ENCODE assay signal across 18 cellular contexts in genomic region chr5:10576790-10577189, GRCh38. TPM values are rescaled to one million over a fixed set of nuclear protein-coding genes. Genes with fewer than 3 reads are reported as not detected.
DNase-seq lines count a peak whose midpoint lies in the region; ATAC-seq, FAIRE-seq and TF ChIP-seq lines count a peak whose summit lies in the region.
"Had no signal": no experiment of that assay in that cellular context is flagged by ENCODE, and none has a peak within 500 bp of the region (broad histone marks: within the 10 kb centered on the region; RNA-seq: fewer than 3 reads in every experiment).

No MANE protein-coding gene starts in this region.

- H3K36me3 ChIP-seq in cardiac muscle cell: no peaks in the 10 kb centered on the region
- no peaks in the 10 kb centered on the region for H3K36me3 ChIP-seq in HEK293 (ENCODE audit: control insufficient read depth in 2 of 2, insufficient read depth in 1 of 2, low read length in 2 of 2)
- no peaks in the 10 kb centered on the region for H3K36me3 ChIP-seq in K562 (ENCODE audit: control insufficient read depth, insufficient read depth, low read length)
- no peaks in the 10 kb centered on the region for H3K36me3 ChIP-seq in colonic mucosa

- CTCF ChIA-PET in HEK293 (lab: Yijun Ruan, JAX) (interaction anchor here (1.0 to 1.7 kb wide), 4 partner anchors 10 to 98 kb away, joined by 3 to 7 read pairs (median 5); no protein-coding TSS in a partner anchor), K562 (lab: Yijun Ruan, JAX; ENCODE audit: low intra/inter-chr PET ratio) (interaction anchor here (0.7 kb wide), 1 partner anchor 51 kb away, joined by 3 read pairs; no protein-coding TSS in a partner anchor)

- H3K36me3 Mint-ChIP-seq in stimulated activated memory B cell treated with anti-CD40 and anti-IgM and Interleukin-4, amounts not matched to agents 10 μg/mL and 1 μg/mL and 100 μg/mL, for 72 hours: peaks cover 46% of the 10 kb centered on the region

- no peak overlapping the region for H2AFZ ChIP-seq in K562 (ENCODE audit: low read depth, low read length)

- WGBS in right cardiac atrium: 82% methylated on average over 7 of the region's 7 CpGs
- WGBS in K562 (ENCODE audit: insufficient coverage, low coverage, missing lambda C conversion rate): 89% methylated on average over 6 of the region's 7 CpGs

- in situ Hi-C loops in K562 (cut with MboI): no loop called here

- no peak for FAIRE-seq in K562 (lab: Jason Lieb, UNC)
- FAIRE-seq: kidney had no signal

- no peaks in the 10 kb centered on the region for H3K9me3 Mint-ChIP-seq in stimulated activated memory B cell treated with anti-CD40 and anti-IgM and Interleukin-4, amounts not matched to agents 10 μg/mL and 1 μg/mL and 100 μg/mL, for 72 hours
- H3K9me3 Mint-ChIP-seq: activated T-helper 2 cell treated with anti-CD3 and anti-CD28 coated beads, Interferon-gamma antibody, Interleukin-2, Interleukin-4, amounts not matched to agents 10 μg/mL and 5 μg/mL and 100 μg/mL, durations not matched to agents 14 hours and 24 hours and 36 hours had no signal

- H3K9me3 ChIP-seq in cardiac muscle cell (ENCODE audit: low read depth): no peaks in the 10 kb centered on the region
- no peaks in the 10 kb centered on the region for H3K9me3 ChIP-seq in right cardiac atrium (ENCODE audit: control insufficient read depth, low read length)
- no peaks in the 10 kb centered on the region for H3K9me3 ChIP-seq in HEK293 (ENCODE audit: control insufficient read depth, insufficient read depth, low read depth, low read length)
- H3K9me3 ChIP-seq in K562 (replicated peaks; ENCODE audit: control insufficient read depth, insufficient read depth, low read depth, low read length): no peaks in the 10 kb centered on the region
- no peaks in the 10 kb centered on the region for H3K9me3 ChIP-seq in colonic mucosa
- H3K9me3 ChIP-seq: body of pancreas had no signal

- H3K27me3 ChIP-seq in cardiac muscle cell (no peaks in the 10 kb centered on the region), right cardiac atrium (ENCODE audit: control insufficient read depth, insufficient read depth) (no peaks in the 10 kb centered on the region), K562 (ENCODE audit: control insufficient read depth in 2 of 2, insufficient read depth in 2 of 2, low read length in 2 of 2) (no peaks in the 10 kb centered on the region), colonic mucosa (no peaks in the 10 kb centered on the region)
- H3K27me3 ChIP-seq: body of pancreas had no signal

- DNase-seq in cardiac muscle cell (ENCODE audit: low read depth in 1 of 2, low spot score in 1 of 2) (no peak), right cardiac atrium (no peak), K562 (ENCODE audit: extremely low read depth in 1 of 4, low spot score in 3 of 4) (no peak), colonic mucosa (no peak)
- DNase-seq: ACHN, body of pancreas, HCEC 1CT, kidney, mammary epithelial cell, NCI-H1694 treated with DMSO at 0.1 percent for 48 hours had no signal

- TF ChIP-seq RAD21 in K562 (CRISPR knock-in tag; conservative IDR thresholded peaks at IDR 0.05 in 1 of 2, IDR thresholded peaks at IDR 0.05 in 1 of 2): no peak

- TF ChIP-seq EP300 in K562 (IDR thresholded peaks at IDR 0.05; ENCODE audit: low read length): no peak

- no peaks in the 10 kb centered on the region for H3K9me1 ChIP-seq in K562 (ENCODE audit: control insufficient read depth, insufficient read depth, low read length)

- H3K4me3 Mint-ChIP-seq in stimulated activated memory B cell treated with anti-CD40 and anti-IgM and Interleukin-4, amounts not matched to agents 10 μg/mL and 1 μg/mL and 100 μg/mL, for 72 hours: peak overlapping the region; percentile 41

- ATAC-seq in right cardiac atrium (no peak), K562 (no peak), HG03521 (IDR thresholded peaks at IDR 0.05; ENCODE audit: unreplicated experiment) (no peak), HG03378 (IDR thresholded peaks at IDR 0.05; ENCODE audit: unreplicated experiment) (no peak)
- ATAC-seq in stimulated activated memory B cell treated with anti-CD40 and anti-IgM and Interleukin-4, amounts not matched to agents 10 μg/mL and 1 μg/mL and 100 μg/mL, for 72 hours: no peak

- H3K27me3 Mint-ChIP-seq in stimulated activated memory B cell treated with anti-CD40 and anti-IgM and Interleukin-4, amounts not matched to agents 10 μg/mL and 1 μg/mL and 100 μg/mL, for 72 hours: no peaks in the 10 kb centered on the region

- H3K4me3 ChIP-seq in cardiac muscle cell (no peak overlapping the region), right cardiac atrium (ENCODE audit: low read length) (no peak overlapping the region), HEK293 (ENCODE audit: low read depth, low read length) (no peak overlapping the region), K562 (no peak overlapping the region), colonic mucosa (no peak overlapping the region)
- H3K4me3 ChIP-seq: body of pancreas had no signal

- H3K79me2 ChIP-seq in K562 (ENCODE audit: control insufficient read depth, insufficient read depth, low read length): no peaks in the 10 kb centered on the region

- no peak for TF ChIP-seq POLR2A in K562 (conservative IDR thresholded peaks at IDR 0.05)

- H3K27ac Mint-ChIP-seq in stimulated activated memory B cell treated with anti-CD40 and anti-IgM and Interleukin-4, amounts not matched to agents 10 μg/mL and 1 μg/mL and 100 μg/mL, for 72 hours: peak overlapping the region; percentile 72
- H3K27ac Mint-ChIP-seq: activated T-helper 2 cell treated with anti-CD3 and anti-CD28 coated beads, Interferon-gamma antibody, Interleukin-2, Interleukin-4, amounts not matched to agents 10 μg/mL and 5 μg/mL and 100 μg/mL, durations not matched to agents 14 hours and 24 hours and 36 hours had no signal

- H3K9ac ChIP-seq in K562 (ENCODE audit: insufficient read depth in 1 of 2, low read depth in 2 of 2, low read length in 2 of 2) (0 out of 4 replicates have a peak overlapping the region, but pooled peaks of 1 of the 2 experiments have one; percentile 22), colonic mucosa (ENCODE audit: low read depth in 2 of 2, low read length in 2 of 2) (no peak overlapping the region)
- H3K9ac ChIP-seq: KMS-11 had no signal

- POLR2A ChIA-PET in HEK293 (lab: Yijun Ruan, JAX) (interaction anchor here (1.7 kb wide), 1 partner anchor 13 kb away, joined by 7 read pairs; the partner anchor contains the start of gene ANKRD33B), K562 (lab: Yijun Ruan, JAX) (interaction anchor here (0.8 to 3.0 kb wide), 10 partner anchors 10 to 273 kb away, joined by 3 to 16 read pairs (median 4); no protein-coding TSS in a partner anchor)

- TF ChIP-seq CTCF in cardiac muscle cell (IDR thresholded peaks at IDR 0.05; ENCODE audit: low read depth, low read length): no peak
- no peak for TF ChIP-seq CTCF in HEK293 (tag by site-specific recombination; IDR thresholded peaks at IDR 0.05)
- no peak for TF ChIP-seq CTCF in K562 (IDR thresholded peaks at IDR 0.05 in 2 of 3, conservative IDR thresholded peaks at IDR 0.05 in 1 of 3; ENCODE audit: insufficient read depth in 2 of 3, low read depth in 1 of 3, low read length in 3 of 3)
- TF ChIP-seq CTCF in colonic mucosa (IDR thresholded peaks at IDR 0.05): no peak

- peaks cover 87% of the 10 kb centered on the region for H3K4me1 Mint-ChIP-seq in stimulated activated memory B cell treated with anti-CD40 and anti-IgM and Interleukin-4, amounts not matched to agents 10 μg/mL and 1 μg/mL and 100 μg/mL, for 72 hours

- intact Hi-C loops in right cardiac atrium (cut with DNase I): no loop called here
- intact Hi-C loops in K562 (cut with micrococcal nuclease): no loop called here
- intact Hi-C loops in colonic mucosa (cut with DNase I): no loop called here

- no peak overlapping the region for H3K4me2 ChIP-seq in K562 (ENCODE audit: insufficient read depth, low read length)

- H3K4me1 ChIP-seq in cardiac muscle cell (ENCODE audit: low read depth): peaks cover 31% of the 10 kb centered on the region
- peaks cover 12% of the 10 kb centered on the region for H3K4me1 ChIP-seq in right cardiac atrium (ENCODE audit: control insufficient read depth, insufficient read depth, low read length)
- peaks cover 3% of the 10 kb centered on the region; the same call in 1 of the 2 replicates for H3K4me1 ChIP-seq in HEK293 (ENCODE audit: control insufficient read depth, insufficient read depth, low read length)
- H3K4me1 ChIP-seq in K562 (replicated peaks in 1 of 2; ENCODE audit: control insufficient read depth in 2 of 2, insufficient read depth in 2 of 2, low read length in 2 of 2): peaks cover 10 to 16% of the 10 kb centered on the region in 2 experiments; a peak in 4 of 5 replicates
- H3K4me1 ChIP-seq in colonic mucosa: no peaks in the 10 kb centered on the region

- BruUV-seq in K562 (replicated peaks; lab: Mats Ljungman, UMichigan): no TSS peak

- no peaks in the 10 kb centered on the region for H4K20me1 ChIP-seq in K562 (replicated peaks; ENCODE audit: control insufficient read depth, insufficient read depth, low read length)

- H3K27ac ChIP-seq in cardiac muscle cell (peak overlapping the region; percentile 97), right cardiac atrium (ENCODE audit: low read length) (no peak overlapping the region), HEK293 (ENCODE audit: extremely low read depth, low read depth, low read length) (no peak overlapping the region), K562 (ENCODE audit: extremely low read depth, low read depth, low read length) (no peak overlapping the region), colonic mucosa (no peak overlapping the region)
- H3K27ac ChIP-seq: body of pancreas, C4-2B, KMS-11 had no signal

RNA-seq across cellular contexts. Expression of gene ANKRD33B, which starts 12.9 kb away (rescaled TPM):
- total RNA-seq in cardiac muscle cell (6.4 and 14.8 TPM in 2 replicates), right cardiac atrium (1 to 10 TPM; 2.2 to 2.7 (median 2.4) TPM), K562 (2014; rRNA removed) (0.45 and 0.53 TPM in 2 replicates), K562 (2014; rRNA removed; fragmentation: Illumina TruSeq; extraction: Trizol) (0.38 and 0.40 TPM in 2 replicates), K562 (2015; rRNA removed; fragmentation: Illumina TruSeq; extraction: Trizol) (1.5 TPM in 2 replicates), K562 (2021) (1.3 and 1.7 TPM in 2 replicates), colonic mucosa (under 1 TPM; 0.47 to 0.66 TPM)
- polyA plus RNA-seq in cardiac muscle cell (5.7 and 11.8 TPM in 2 replicates), right cardiac atrium (1.3 TPM), K562 (2011; rRNA removed) (0.08 and 0.17 TPM in 2 replicates), K562 (2014; fragmentation: Illumina TruSeq; extraction: Trizol) (0.43 and 0.54 TPM in 2 replicates), K562 (2014; fragmentation: Nextera tagmentation; extraction: Ambion mirVana) (under 1 TPM; 0.10 to 0.17 TPM), K562 (2014; rRNA removed) (0.16 and 0.33 TPM in 2 replicates)
- total RNA-seq in K562 (2011; cell fraction: chromatin; rRNA removed; ENCODE audit: low replicate concordance): 1.3 and 1.7 TPM in 2 replicates
- total RNA-seq in K562 (2011; cell fraction: nucleolus; rRNA removed): 1.5 and 1.6 TPM in 2 replicates
- total RNA-seq in K562 (2011; cell fraction: nucleoplasm; rRNA removed): 1.5 and 1.7 TPM in 2 replicates
- 0.15 and 0.21 TPM in 2 replicates for polyA plus RNA-seq in K562 (2011; cell fraction: cytosol; rRNA removed)
- 0.24 and 0.44 TPM in 2 replicates for polyA plus RNA-seq in K562 (2011; cell fraction: nucleus; rRNA removed)
- 1.5 and 3.9 TPM in 2 replicates for polyA plus RNA-seq in K562 (2012)
- polyA minus RNA-seq in K562 (2011; rRNA and poly(A)+ RNA removed): 0.36 and 0.67 TPM in 2 replicates
- 0.36 and 1.2 TPM in 2 replicates for polyA minus RNA-seq in K562 (2011; cell fraction: cytosol; rRNA and poly(A)+ RNA removed)
- 0.78 and 0.81 TPM in 2 replicates for polyA minus RNA-seq in K562 (2011; cell fraction: nucleus; rRNA and poly(A)+ RNA removed)
- total RNA-seq: HT-29 had no signal
